1 cellular context compared by ENCODE assay signal in the genomic region with DNA sequence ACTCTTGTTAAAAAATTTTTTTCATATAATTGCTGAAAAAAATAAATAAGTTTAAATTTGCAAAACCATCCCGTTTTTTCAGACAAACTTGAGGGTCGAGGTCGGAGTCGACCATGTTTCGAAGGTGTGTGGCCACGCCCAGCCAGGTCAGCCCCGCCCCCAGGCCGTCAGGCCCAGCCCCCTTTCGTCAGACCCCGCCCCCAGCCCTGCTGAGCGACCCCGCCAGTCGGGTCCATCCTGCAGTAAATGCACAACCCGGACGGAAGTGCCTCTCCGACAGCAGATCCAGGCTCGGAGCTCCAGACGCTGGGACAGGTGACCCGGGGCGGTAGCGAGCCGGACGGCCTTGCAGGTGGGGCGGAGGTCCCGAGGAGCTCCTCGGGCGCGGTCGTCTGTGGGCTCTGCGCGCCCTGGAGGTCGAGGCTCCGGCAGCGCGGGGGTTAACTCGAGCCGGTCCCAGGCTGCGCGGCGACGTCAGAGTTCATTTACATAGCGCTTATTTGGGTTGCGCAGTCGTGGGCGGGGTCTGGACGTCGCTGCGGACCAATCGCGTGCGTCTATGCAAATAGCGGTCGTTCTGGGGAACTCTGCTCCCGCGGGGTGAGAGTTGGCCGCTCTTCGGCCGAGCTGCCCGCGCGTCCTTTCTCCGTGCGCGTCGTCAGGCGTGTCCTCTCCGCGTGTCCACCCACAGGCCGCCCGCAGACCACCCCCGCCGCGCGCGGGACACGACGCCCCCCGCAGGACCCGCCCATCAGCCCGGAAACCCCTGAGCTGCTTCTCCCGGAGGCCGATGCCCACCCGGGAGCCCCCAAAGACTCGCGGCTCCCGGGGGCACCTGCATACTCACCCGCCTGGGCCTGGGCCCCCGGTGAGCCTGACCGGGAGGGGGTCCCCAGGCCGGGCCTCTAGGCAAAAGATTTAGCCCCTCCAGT.
TF ChIP-seq lines count a peak whose summit lies in the region.

A gene with protein sequence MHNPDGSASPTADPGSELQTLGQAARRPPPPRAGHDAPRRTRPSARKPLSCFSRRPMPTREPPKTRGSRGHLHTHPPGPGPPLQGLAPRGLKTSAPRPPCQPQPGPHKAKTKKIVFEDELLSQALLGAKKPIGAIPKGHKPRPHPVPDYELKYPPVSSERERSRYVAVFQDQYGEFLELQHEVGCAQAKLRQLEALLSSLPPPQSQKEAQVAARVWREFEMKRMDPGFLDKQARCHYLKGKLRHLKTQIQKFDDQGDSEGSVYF (plus strand): TSS at position 225 of the 932 bp plus-strand sequence. CDS start 22 bp downstream, at position 247.

TF ChIP-seq in HepG2, 621 proteins besides CTCF, POLR2A, EP300 and RAD21 (continued from another document and continues in another):
- TF ChIP-seq, protein P1, sequence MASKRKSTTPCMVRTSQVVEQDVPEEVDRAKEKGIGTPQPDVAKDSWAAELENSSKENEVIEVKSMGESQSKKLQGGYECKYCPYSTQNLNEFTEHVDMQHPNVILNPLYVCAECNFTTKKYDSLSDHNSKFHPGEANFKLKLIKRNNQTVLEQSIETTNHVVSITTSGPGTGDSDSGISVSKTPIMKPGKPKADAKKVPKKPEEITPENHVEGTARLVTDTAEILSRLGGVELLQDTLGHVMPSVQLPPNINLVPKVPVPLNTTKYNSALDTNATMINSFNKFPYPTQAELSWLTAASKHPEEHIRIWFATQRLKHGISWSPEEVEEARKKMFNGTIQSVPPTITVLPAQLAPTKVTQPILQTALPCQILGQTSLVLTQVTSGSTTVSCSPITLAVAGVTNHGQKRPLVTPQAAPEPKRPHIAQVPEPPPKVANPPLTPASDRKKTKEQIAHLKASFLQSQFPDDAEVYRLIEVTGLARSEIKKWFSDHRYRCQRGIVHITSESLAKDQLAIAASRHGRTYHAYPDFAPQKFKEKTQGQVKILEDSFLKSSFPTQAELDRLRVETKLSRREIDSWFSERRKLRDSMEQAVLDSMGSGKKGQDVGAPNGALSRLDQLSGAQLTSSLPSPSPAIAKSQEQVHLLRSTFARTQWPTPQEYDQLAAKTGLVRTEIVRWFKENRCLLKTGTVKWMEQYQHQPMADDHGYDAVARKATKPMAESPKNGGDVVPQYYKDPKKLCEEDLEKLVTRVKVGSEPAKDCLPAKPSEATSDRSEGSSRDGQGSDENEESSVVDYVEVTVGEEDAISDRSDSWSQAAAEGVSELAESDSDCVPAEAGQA (IDR thresholded peaks at IDR 0.05; ENCODE audit: low read depth): no peak
- TF ChIP-seq, protein P1 (CRISPR knock-in tag; IDR thresholded peaks at IDR 0.05; ENCODE audit: borderline replicate concordance): no peak
- peak; percentile 47 for TF ChIP-seq KMT2B (CRISPR knock-in tag; IDR thresholded peaks at IDR 0.05)
- no peak for TF ChIP-seq ATAD3A (CRISPR knock-in tag; IDR thresholded peaks at IDR 0.05)
- no peak for TF ChIP-seq ZNF333 (CRISPR knock-in tag; IDR thresholded peaks at IDR 0.05; ENCODE audit: borderline replicate concordance)
- TF ChIP-seq, protein P2, sequence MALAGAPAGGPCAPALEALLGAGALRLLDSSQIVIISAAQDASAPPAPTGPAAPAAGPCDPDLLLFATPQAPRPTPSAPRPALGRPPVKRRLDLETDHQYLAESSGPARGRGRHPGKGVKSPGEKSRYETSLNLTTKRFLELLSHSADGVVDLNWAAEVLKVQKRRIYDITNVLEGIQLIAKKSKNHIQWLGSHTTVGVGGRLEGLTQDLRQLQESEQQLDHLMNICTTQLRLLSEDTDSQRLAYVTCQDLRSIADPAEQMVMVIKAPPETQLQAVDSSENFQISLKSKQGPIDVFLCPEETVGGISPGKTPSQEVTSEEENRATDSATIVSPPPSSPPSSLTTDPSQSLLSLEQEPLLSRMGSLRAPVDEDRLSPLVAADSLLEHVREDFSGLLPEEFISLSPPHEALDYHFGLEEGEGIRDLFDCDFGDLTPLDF (CRISPR knock-in tag; IDR thresholded peaks at IDR 0.05): no peak; the same call in 1 of the 2 replicates
- TF ChIP-seq IKZF1 (IDR thresholded peaks at IDR 0.05): no peak
- TF ChIP-seq NR2F6 (IDR thresholded peaks at IDR 0.05): no peak
- TF ChIP-seq NR2F6 (CRISPR knock-in tag; IDR thresholded peaks at IDR 0.05): peak; percentile 65
- TF ChIP-seq, protein P3, sequence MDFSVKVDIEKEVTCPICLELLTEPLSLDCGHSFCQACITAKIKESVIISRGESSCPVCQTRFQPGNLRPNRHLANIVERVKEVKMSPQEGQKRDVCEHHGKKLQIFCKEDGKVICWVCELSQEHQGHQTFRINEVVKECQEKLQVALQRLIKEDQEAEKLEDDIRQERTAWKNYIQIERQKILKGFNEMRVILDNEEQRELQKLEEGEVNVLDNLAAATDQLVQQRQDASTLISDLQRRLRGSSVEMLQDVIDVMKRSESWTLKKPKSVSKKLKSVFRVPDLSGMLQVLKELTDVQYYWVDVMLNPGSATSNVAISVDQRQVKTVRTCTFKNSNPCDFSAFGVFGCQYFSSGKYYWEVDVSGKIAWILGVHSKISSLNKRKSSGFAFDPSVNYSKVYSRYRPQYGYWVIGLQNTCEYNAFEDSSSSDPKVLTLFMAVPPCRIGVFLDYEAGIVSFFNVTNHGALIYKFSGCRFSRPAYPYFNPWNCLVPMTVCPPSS (IDR thresholded peaks at IDR 0.05): no peak
- peak; percentile 48; the same call in 1 of the 2 replicates for TF ChIP-seq ZBTB38 (CRISPR knock-in tag; IDR thresholded peaks at IDR 0.05)
- TF ChIP-seq SMARCE1 (IDR thresholded peaks at IDR 0.05; ENCODE audit: borderline replicate concordance): no peak
- TF ChIP-seq PHF5A (CRISPR knock-in tag; IDR thresholded peaks at IDR 0.05; ENCODE audit: low read depth, unreplicated experiment): no peak
- peak; percentile 66 for TF ChIP-seq ZSCAN31 (CRISPR knock-in tag; IDR thresholded peaks at IDR 0.05; ENCODE audit: low read depth)
- TF ChIP-seq, protein P4, sequence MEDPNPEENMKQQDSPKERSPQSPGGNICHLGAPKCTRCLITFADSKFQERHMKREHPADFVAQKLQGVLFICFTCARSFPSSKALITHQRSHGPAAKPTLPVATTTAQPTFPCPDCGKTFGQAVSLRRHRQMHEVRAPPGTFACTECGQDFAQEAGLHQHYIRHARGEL (CRISPR knock-in tag; IDR thresholded peaks at IDR 0.05): no peak
- TF ChIP-seq, protein P5, sequence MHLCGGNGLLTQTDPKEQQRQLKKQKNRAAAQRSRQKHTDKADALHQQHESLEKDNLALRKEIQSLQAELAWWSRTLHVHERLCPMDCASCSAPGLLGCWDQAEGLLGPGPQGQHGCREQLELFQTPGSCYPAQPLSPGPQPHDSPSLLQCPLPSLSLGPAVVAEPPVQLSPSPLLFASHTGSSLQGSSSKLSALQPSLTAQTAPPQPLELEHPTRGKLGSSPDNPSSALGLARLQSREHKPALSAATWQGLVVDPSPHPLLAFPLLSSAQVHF (CRISPR knock-in tag; IDR thresholded peaks at IDR 0.05): no peak; the same call in 1 of the 2 replicates
- no peak for TF ChIP-seq ZNF446 (CRISPR knock-in tag; IDR thresholded peaks at IDR 0.05)
- peak; percentile 6; the same call in 1 of the 2 replicates for TF ChIP-seq ZSCAN9 (CRISPR knock-in tag; IDR thresholded peaks at IDR 0.05; ENCODE audit: borderline replicate concordance)
- TF ChIP-seq SMYD3 (CRISPR knock-in tag; IDR thresholded peaks at IDR 0.05): no peak
- no peak for TF ChIP-seq ZNF382 (CRISPR knock-in tag; IDR thresholded peaks at IDR 0.05; ENCODE audit: borderline replicate concordance)
- TF ChIP-seq ZNF737 (CRISPR knock-in tag; IDR thresholded peaks at IDR 0.05; ENCODE audit: borderline replicate concordance): 0 out of 2 replicates have a peak, but pooled peaks have one; percentile 53
- TF ChIP-seq, protein P6, sequence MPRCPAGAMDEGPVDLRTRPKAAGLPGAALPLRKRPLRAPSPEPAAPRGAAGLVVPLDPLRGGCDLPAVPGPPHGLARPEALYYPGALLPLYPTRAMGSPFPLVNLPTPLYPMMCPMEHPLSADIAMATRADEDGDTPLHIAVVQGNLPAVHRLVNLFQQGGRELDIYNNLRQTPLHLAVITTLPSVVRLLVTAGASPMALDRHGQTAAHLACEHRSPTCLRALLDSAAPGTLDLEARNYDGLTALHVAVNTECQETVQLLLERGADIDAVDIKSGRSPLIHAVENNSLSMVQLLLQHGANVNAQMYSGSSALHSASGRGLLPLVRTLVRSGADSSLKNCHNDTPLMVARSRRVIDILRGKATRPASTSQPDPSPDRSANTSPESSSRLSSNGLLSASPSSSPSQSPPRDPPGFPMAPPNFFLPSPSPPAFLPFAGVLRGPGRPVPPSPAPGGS (CRISPR knock-in tag; IDR thresholded peaks at IDR 0.05): no peak
- no peak for TF ChIP-seq NONO (IDR thresholded peaks at IDR 0.05)
- TF ChIP-seq NONO (CRISPR knock-in tag; conservative IDR thresholded peaks at IDR 0.05): peak; percentile 89
- TF ChIP-seq, protein P7, sequence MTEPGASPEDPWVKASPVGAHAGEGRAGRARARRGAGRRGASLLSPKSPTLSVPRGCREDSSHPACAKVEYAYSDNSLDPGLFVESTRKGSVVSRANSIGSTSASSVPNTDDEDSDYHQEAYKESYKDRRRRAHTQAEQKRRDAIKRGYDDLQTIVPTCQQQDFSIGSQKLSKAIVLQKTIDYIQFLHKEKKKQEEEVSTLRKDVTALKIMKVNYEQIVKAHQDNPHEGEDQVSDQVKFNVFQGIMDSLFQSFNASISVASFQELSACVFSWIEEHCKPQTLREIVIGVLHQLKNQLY (CRISPR knock-in tag; IDR thresholded peaks at IDR 0.05): no peak
- TF ChIP-seq, protein P8, sequence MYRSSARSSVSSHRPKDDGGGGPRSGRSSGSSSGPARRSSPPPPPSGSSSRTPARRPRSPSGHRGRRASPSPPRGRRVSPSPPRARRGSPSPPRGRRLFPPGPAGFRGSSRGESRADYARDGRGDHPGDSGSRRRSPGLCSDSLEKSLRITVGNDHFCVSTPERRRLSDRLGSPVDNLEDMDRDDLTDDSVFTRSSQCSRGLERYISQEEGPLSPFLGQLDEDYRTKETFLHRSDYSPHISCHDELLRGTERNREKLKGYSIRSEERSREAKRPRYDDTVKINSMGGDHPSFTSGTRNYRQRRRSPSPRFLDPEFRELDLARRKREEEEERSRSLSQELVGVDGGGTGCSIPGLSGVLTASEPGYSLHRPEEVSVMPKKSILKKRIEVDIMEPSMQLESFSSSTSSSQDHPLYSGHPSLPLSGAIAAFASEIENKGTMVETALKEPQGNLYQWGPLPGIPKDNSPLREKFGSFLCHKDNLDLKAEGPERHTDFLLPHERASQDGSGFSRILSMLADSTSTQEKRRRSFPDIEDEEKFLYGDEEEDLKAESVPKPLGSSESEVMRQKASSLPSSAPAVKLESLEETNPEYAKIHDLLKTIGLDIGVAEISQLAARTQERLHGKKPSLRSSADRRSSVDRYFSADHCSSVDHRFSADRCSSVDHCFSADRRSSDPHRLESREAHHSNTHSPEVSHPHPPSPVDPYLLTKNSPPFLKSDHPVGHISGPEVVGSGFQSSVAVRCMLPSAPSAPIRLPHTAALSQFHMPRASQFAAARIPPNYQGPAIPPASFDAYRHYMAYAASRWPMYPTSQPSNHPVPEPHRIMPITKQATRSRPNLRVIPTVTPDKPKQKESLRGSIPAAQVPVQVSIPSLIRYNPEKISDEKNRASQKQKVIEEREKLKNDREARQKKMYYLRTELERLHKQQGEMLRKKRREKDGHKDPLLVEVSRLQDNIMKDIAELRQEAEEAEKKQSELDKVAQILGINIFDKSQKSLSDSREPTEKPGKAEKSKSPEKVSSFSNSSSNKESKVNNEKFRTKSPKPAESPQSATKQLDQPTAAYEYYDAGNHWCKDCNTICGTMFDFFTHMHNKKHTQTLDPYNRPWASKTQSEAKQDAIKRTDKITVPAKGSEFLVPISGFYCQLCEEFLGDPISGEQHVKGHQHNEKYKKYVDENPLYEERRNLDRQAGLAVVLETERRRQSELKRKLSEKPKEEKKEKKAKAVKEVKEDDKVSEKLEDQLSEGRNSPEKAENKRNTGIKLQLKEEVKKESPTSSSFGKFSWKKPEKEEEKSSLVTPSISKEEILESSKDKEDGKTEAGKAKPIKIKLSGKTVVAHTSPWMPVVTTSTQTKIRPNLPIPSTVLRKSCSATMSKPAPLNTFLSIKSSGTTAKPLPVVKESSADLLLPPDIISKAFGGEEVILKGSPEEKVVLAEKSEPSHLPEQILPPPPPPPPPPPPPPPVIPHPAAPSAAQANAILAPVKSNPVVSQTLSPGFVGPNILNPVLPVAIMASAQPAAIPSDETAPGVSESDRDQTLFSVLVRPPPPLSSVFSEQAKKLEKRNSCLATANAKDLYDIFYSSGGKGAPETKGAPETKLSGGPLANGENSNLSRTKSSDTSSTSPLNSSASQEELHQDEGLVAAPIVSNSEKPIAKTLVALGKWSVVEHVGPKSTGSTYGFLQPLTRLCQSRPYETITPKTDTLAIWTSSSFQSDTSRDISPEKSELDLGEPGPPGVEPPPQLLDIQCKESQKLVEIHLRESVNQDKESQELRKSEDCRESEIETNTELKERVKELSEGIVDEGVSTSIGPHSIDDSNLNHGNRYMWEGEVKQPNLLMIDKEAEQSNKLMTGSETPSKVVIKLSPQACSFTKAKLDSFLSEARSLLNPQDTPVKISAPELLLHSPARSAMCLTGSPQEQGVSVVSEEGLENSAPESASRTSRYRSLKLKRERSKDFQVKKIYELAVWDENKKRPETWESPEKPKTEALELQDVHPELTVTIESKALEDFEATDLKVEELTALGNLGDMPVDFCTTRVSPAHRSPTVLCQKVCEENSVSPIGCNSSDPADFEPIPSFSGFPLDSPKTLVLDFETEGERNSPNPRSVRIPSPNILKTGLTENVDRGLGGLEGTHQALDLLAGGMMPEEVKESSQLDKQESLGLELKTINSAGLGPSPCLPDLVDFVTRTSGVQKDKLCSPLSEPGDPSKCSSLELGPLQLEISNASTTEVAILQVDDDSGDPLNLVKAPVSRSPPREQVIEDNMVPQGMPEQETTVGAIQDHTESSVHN (CRISPR knock-in tag; IDR thresholded peaks at IDR 0.05): no peak
- peak; percentile 48; the same call in 1 of the 2 replicates for TF ChIP-seq ZNF563 (CRISPR knock-in tag; IDR thresholded peaks at IDR 0.05)
- no peak for TF ChIP-seq SRSF1 (optimal IDR thresholded peaks at IDR 0.05; ENCODE audit: low read depth, low read length)
- TF ChIP-seq ZNF468 (CRISPR knock-in tag; IDR thresholded peaks at IDR 0.05): no peak
- peak; percentile 74 for TF ChIP-seq MED1 (CRISPR knock-in tag; IDR thresholded peaks at IDR 0.05)
- no peak for TF ChIP-seq ZNF292 (CRISPR knock-in tag; IDR thresholded peaks at IDR 0.05; ENCODE audit: borderline replicate concordance, low read depth)
